1 cellular context compared by ENCODE assay signal in genomic region chr6:108698593-108699289, GRCh38.
TF ChIP-seq lines count a peak whose summit lies in the region.

No MANE protein-coding gene starts in this region.

TF ChIP-seq in IMR-90, 13 proteins besides CTCF, POLR2A, EP300 and RAD21 (continued from another document):
- TF ChIP-seq MAZ (IDR thresholded peaks at IDR 0.05; ENCODE audit: borderline replicate concordance, low read depth, low read length) (no peak), MAFK (IDR thresholded peaks at IDR 0.05; ENCODE audit: low read depth, low read length) (no peak), FOS (IDR thresholded peaks at IDR 0.05; ENCODE audit: low read depth, low read length) (no peak), ELK1 (IDR thresholded peaks at IDR 0.05; ENCODE audit: borderline replicate concordance, low read depth, low read length) (no peak), SMC3 (IDR thresholded peaks at IDR 0.05; ENCODE audit: low read depth, low read length) (no peak), CHD1 (IDR thresholded peaks at IDR 0.05; ENCODE audit: low read depth, low read length) (no peak), NFE2L2 (IDR thresholded peaks at IDR 0.05; ENCODE audit: low read depth, low read length) (no peak), CEBPB (IDR thresholded peaks at IDR 0.05; ENCODE audit: low read depth, low read length) (no peak), RFX5 (IDR thresholded peaks at IDR 0.05; ENCODE audit: low read depth, low read length) (no peak)
